10 cellular contexts compared by ENCODE assay signal in the genomic region with DNA sequence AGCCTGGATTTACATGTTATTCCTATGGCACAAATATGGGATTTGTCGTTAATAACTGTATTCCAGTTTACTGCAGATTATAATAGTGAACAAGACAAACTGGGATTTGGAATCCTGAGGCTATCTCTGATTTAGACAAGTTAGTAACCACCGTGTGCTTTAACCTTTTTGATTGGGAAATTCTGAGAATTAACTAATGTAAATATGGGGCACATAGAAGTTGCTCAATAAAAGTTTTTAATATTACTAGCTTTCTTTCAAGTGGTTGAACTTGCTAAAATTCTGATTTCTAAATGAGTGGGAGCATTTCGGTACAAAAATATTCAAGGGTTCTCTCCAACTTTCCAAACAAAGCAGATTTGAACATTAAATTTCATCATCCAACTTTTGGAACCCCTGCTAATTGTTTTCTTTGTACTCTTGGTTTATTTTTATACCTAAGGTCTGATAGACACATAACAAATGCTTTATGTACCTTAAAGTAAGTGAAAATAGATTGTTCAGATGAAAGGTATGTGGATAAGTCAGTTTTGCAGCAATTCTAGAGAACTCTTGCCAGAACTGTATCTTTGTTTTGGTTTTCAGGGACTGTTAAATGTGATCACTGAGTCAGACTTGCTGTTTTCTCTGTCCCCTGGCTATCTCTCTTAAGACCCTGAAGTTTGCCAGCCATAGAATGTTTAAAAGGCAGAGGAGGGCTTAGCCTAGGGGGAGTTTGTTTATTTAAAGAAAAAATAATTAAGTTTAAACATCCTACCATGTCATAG. TPM values are rescaled to one million over a fixed set of nuclear protein-coding genes. Genes with fewer than 3 reads are reported as not detected.
DNase-seq lines count a peak whose midpoint lies in the region; ATAC-seq and TF ChIP-seq lines count a peak whose summit lies in the region.
"Had no signal": no experiment of that assay in that cellular context is flagged by ENCODE, and none has a peak within 500 bp of the region (broad histone marks: within the 10 kb centered on the region; RNA-seq: fewer than 3 reads in every experiment).

No MANE protein-coding gene starts in this region.

- ATAC-seq in HG02642 (IDR thresholded peaks at IDR 0.05; ENCODE audit: poor library complexity, unreplicated experiment), result no peak
- no peak for ATAC-seq in naive thymus-derived CD8-positive, alpha-beta T cell

- TF ChIP-seq CTCF in esophagus squamous epithelium (IDR thresholded peaks at IDR 0.05), result no peak

- intact Hi-C loops in esophagus squamous epithelium (cut with DNase I), result no loop called here

- 37 to 38% methylated on average over 3 of the region's 3 CpGs for whole genome bisulfite sequencing in esophagus squamous epithelium, 2 donors

- no peak for TF ChIP-seq POLR2A in esophagus squamous epithelium (IDR thresholded peaks at IDR 0.05)

- no peak overlapping the region for H3K27ac Mint-ChIP-seq in naive thymus-derived CD8-positive, alpha-beta T cell

- H3K4me3 ChIP-seq in SJSA1, result no peak overlapping the region
- no peak overlapping the region for H3K4me3 ChIP-seq in esophagus squamous epithelium
- no peak overlapping the region for H3K4me3 ChIP-seq in skeletal muscle cell (ENCODE audit: low read depth, low read length)

- peak overlapping the region; percentile 41; the same call in 1 of the 2 replicates for H3K27ac ChIP-seq in SJSA1
- H3K27ac ChIP-seq in esophagus squamous epithelium, result peak overlapping the region in 3 of 4 donors; percentile 9 to 56 (median 29)

- H3K27me3 ChIP-seq in SJSA1 (replicated peaks) (no peaks in the 10 kb centered on the region), esophagus squamous epithelium (no peaks in the 10 kb centered on the region)

- H3K9me3 ChIP-seq in SJSA1 (replicated peaks) (no peaks in the 10 kb centered on the region), esophagus squamous epithelium (no peaks in the 10 kb centered on the region)

- DNase-seq in ELR (ENCODE audit: low read depth) (peak; percentile 81), SJSA1 (ENCODE audit: low read depth in 1 of 2, low spot score in 2 of 2) (peak in 1 of 2 experiments; percentile 71), esophagus squamous epithelium (lab: John Stamatoyannopoulos, UW) (no peak), skeletal muscle cell (ENCODE audit: low read depth) (peak; percentile 76), NCI-H2029 treated with DMSO at 0.1 percent for 48 hours (lab: John Stamatoyannopoulos, UW) (no peak)
- no peak for DNase-seq in stimulated activated CD8-positive, alpha-beta memory T cell treated with anti-CD3 and anti-CD28 coated beads, Interleukin-4, amount 100 ng/mL, for 48 hours
- no peak for DNase-seq in naive thymus-derived CD8-positive, alpha-beta T cell
- DNase-seq: activated T-cell treated with anti-CD3 and anti-CD28 coated beads, Interleukin-2, amount 50 U/mL, for 48 hours; NCI-H2171 had no signal

- no peaks in the 10 kb centered on the region for H3K27me3 Mint-ChIP-seq in naive thymus-derived CD8-positive, alpha-beta T cell

- H3K4me1 ChIP-seq in SJSA1 (replicated peaks), result peaks cover 32% of the 10 kb centered on the region
- H3K4me1 ChIP-seq in esophagus squamous epithelium, result peaks cover 3 to 24% (median 4%) of the 10 kb centered on the region in 3 donors

- peaks cover 2 to 13% (median 8%) of the 10 kb centered on the region in 9 donors for H3K9me3 Mint-ChIP-seq in naive thymus-derived CD8-positive, alpha-beta T cell

- H3K36me3 ChIP-seq in SJSA1 (peaks cover 4% of the 10 kb centered on the region; the same call in 1 of the 2 replicates), esophagus squamous epithelium (peaks cover 0 to 20% (median 0%) of the 10 kb centered on the region in 3 donors)

- POLR2A ChIA-PET in naive thymus-derived CD8-positive, alpha-beta T cell (lab: Charles Lee), result no interaction called here

- no peak overlapping the region for H3K4me3 Mint-ChIP-seq in naive thymus-derived CD8-positive, alpha-beta T cell

- H3K36me3 Mint-ChIP-seq in naive thymus-derived CD8-positive, alpha-beta T cell, result peaks cover 8 to 18% (median 14%) of the 10 kb centered on the region in 3 donors

- H3K4me1 Mint-ChIP-seq in naive thymus-derived CD8-positive, alpha-beta T cell, result peaks cover 19 to 46% (median 41%) of the 10 kb centered on the region in 4 donors

RNA-seq across cellular contexts. Expression of a gene that starts 57.5 kb away (rescaled TPM):
- 41.3 and 87.5 TPM in 2 replicates for total RNA-seq in SJSA1 (2014; rRNA removed; shearing (Covaris generic))
- total RNA-seq in esophagus squamous epithelium, result 10 to 100 TPM; 22.6 to 42.0 (median 29.2) TPM
- 10 to 100 TPM; 27.2 to 33.5 TPM for total RNA-seq in naive thymus-derived CD8-positive, alpha-beta T cell
- polyA plus RNA-seq in naive thymus-derived CD8-positive, alpha-beta T cell, result 10 to 100 TPM; 11.1 to 12.3 (median 11.6) TPM

RNA-seq across cellular contexts. Expression of a gene that starts 57.6 kb away (rescaled TPM):
- 365 and 382 TPM in 2 replicates for total RNA-seq in SJSA1 (2014; rRNA removed; shearing (Covaris generic))
- total RNA-seq in esophagus squamous epithelium, result 100 to 1,000 TPM in 3 of 4 donors, 10 to 100 TPM in 1; 45.4 to 164 (median 156) TPM
- 100 to 1,000 TPM; 156 to 163 TPM for total RNA-seq in naive thymus-derived CD8-positive, alpha-beta T cell
- polyA plus RNA-seq in naive thymus-derived CD8-positive, alpha-beta T cell, result 100 to 1,000 TPM; 169 to 193 (median 182) TPM

Comparison
In these comparisons a context has a peak if more than half of its experiments do, and no peak if none do; other contexts are left out.
1. DNase-seq: peak in ELR (single experiment) and skeletal muscle cell (single experiment); none in esophagus squamous epithelium (single experiment), stimulated activated CD8-positive, alpha-beta memory T cell treated with anti-CD3 and anti-CD28 coated beads, Interleukin-4, amount 100 ng/mL, for 48 hours (single experiment), NCI-H2029 treated with DMSO at 0.1 percent for 48 hours (single experiment) and naive thymus-derived CD8-positive, alpha-beta T cell (0 of 10).